Comparison of ENCODE assay signal across 34 cellular contexts in the genomic region with DNA sequence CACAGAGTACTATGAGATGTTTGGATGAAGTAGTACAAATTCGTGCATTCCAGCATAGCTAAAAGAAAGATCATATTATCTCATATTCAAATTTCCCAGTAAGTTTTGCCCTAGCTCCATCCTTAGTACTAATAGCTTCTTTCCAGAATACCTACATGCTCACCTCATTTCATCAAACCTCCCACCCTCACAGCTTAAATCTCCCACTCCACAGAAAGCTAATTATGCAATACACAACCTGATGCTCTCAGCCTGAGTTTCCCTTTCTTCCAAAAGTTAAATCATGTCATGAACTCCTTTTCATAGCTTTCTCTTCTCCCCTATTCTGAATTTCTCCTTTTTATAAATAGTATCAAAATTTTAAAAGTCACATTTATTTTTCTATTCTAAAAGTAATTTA.
"Had no signal": no experiment of that assay in that cellular context is flagged by ENCODE, and none has a peak within 500 bp of the region (broad histone marks: within the 10 kb centered on the region; RNA-seq: fewer than 3 reads in every experiment).

No MANE protein-coding gene starts in this region.

- DNase-seq: Karpas-422, Kasumi-1, MG63, MM.1S, MV-4-11, NCI-H1048, NCI-H1092, NCI-H1092 treated with DMSO at 0.1 percent for 48 hours, NCI-H1105, NCI-H1105 treated with DMSO at 0.1 percent for 48 hours, NCI-H1417, NCI-H1417 treated with DMSO at 0.1 percent for 48 hours, NCI-H1436, NCI-H1436 treated with DMSO at 0.1 percent for 48 hours, NCI-H146, NCI-H1694, NCI-H1694 treated with DMSO at 0.1 percent for 48 hours, NCI-H187, NCI-H187 treated with DMSO at 0.1 percent for 48 hours, NCI-H1930, NCI-H2029, NCI-H2029 treated with DMSO at 0.1 percent for 48 hours, NCI-H2081, NCI-H2081 treated with DMSO at 0.1 percent for 48 hours, NCI-H2107, NCI-H2171, NCI-H2171 treated with DMSO at 0.1 percent for 48 hours, NCI-H2227 treated with DMSO at 0.1 percent for 48 hours, NCI-H226, NCI-H345, NCI-H446, NCI-H446 treated with DMSO at 0.1 percent for 48 hours, NCI-H510A had no signal

- H3K27ac ChIP-seq: KMS-11 had no signal
